26 cellular contexts compared by ENCODE assay signal in the genomic region with DNA sequence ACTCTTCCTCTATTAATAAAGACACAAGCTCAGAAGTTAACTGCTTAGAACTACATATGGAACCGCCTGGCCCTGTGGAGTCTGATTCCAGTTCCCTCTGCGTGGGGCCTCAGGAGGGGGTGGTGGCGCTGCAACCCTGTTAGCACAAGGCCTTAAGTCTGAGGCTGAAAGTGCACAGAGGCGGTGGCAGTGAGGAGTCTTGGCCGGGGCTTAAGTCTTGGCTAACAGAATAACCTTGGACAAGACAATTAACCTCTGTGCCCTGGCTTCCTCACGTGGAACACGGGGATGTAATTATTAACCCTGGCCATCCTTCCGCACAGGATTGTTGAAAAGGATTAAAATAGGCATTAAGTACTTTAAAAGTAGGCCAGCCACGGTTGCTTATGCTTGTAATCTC.
DNase-seq lines count a peak whose midpoint lies in the region; ATAC-seq and TF ChIP-seq lines count a peak whose summit lies in the region.
"Had no signal": no experiment of that assay in that cellular context is flagged by ENCODE, and none has a peak within 500 bp of the region (broad histone marks: within the 10 kb centered on the region; RNA-seq: fewer than 3 reads in every experiment).

No MANE protein-coding gene starts in this region.

- H4K20me1 ChIP-seq in GM23338 (replicated peaks; ENCODE audit: insufficient read depth) = no peaks in the 10 kb centered on the region

- H3K4me3 ChIP-seq in A673 (ENCODE audit: low read depth, low read length, poor library complexity, severe bottlenecking) (no peak overlapping the region), GM23338 (no peak overlapping the region), lower lobe of right lung (no peak overlapping the region)
- H3K4me3 ChIP-seq: esophagus squamous epithelium, SJSA1, upper lobe of right lung had no signal

- H3K4me1 Mint-ChIP-seq in GM23338 = peaks cover 11% of the 10 kb centered on the region
- H3K4me1 Mint-ChIP-seq: activated CD8-positive, alpha-beta memory T cell treated with anti-CD3 and anti-CD28 coated beads, Interleukin-2, amount 10 ng/mL, durations not matched to agents 7 days and 5 days; CD4-positive, alpha-beta memory T cell; central memory CD8-positive, alpha-beta T cell; natural killer cell had no signal

- H3K9me2 ChIP-seq in GM23338 (ENCODE audit: insufficient read depth) = no peaks in the 10 kb centered on the region

- H3K36me3 Mint-ChIP-seq in GM23338 (ENCODE audit: low read depth) = no peaks in the 10 kb centered on the region
- H3K36me3 Mint-ChIP-seq: activated CD8-positive, alpha-beta memory T cell treated with anti-CD3 and anti-CD28 coated beads, Interleukin-2, amount 10 ng/mL, durations not matched to agents 7 days and 5 days; CD4-positive, alpha-beta memory T cell; natural killer cell had no signal

- H3K27ac Mint-ChIP-seq in GM23338 = no peak overlapping the region
- H3K27ac Mint-ChIP-seq: activated CD8-positive, alpha-beta memory T cell treated with anti-CD3 and anti-CD28 coated beads, Interleukin-2, amount 10 ng/mL, durations not matched to agents 7 days and 5 days; CD4-positive, alpha-beta memory T cell; natural killer cell had no signal

- ATAC-seq in GM23338 (peak; percentile 42), lower lobe of right lung (peak; percentile 36)
- ATAC-seq: activated CD8-positive, alpha-beta memory T cell treated with anti-CD3 and anti-CD28 coated beads, Interleukin-2, amount 10 ng/mL, durations not matched to agents 7 days and 5 days; HCT116; natural killer cell; PC-3; stimulated activated naive CD8-positive, alpha-beta T cell treated with anti-CD3 and anti-CD28 coated beads, Interleukin-15, Interleukin-2, amounts not matched to agents 100 U/mL and 50 U/mL, for 24 hours had no signal

- H3K4me2 ChIP-seq in GM23338 = no peak overlapping the region

- no peaks in the 10 kb centered on the region for H3K79me2 ChIP-seq in GM23338 (replicated peaks; ENCODE audit: insufficient read depth)

- TF ChIP-seq CTCF in A673 (conservative IDR thresholded peaks at IDR 0.05; ENCODE audit: low read depth, low read length) (no peak), GM23338 (conservative IDR thresholded peaks at IDR 0.05; ENCODE audit: low read depth in 2 of 2) (peak in 1 of 2 experiments; percentile 39; a peak in 2 of 4 replicates), VCaP (conservative IDR thresholded peaks at IDR 0.05) (peak; percentile 51), lower lobe of right lung (IDR thresholded peaks at IDR 0.05) (no peak)

- H3K27ac ChIP-seq in A673 (ENCODE audit: low read depth, low read length, poor library complexity, severe bottlenecking) (no peak overlapping the region), GM23338 (ENCODE audit: low read depth) (no peak overlapping the region), VCaP (peak overlapping the region; percentile 77), lower lobe of right lung (peak overlapping the region; percentile 41)
- H3K27ac ChIP-seq: SJSA1, upper lobe of right lung had no signal

- CTCF ChIA-PET in A673 (lab: Charles Lee) = interaction anchor here (0.7 kb wide), 1 partner anchor 93 kb away, joined by 3 read pairs; no protein-coding TSS in a partner anchor

- H3K9me3 ChIP-seq in A673 (ENCODE audit: low read depth, low read length, poor library complexity, severe bottlenecking) (no peaks in the 10 kb centered on the region), lower lobe of right lung (no peaks in the 10 kb centered on the region)
- H3K9me3 ChIP-seq: esophagus squamous epithelium, SJSA1, upper lobe of right lung had no signal

- no peaks in the 10 kb centered on the region for H3K9me3 Mint-ChIP-seq in GM23338
- H3K9me3 Mint-ChIP-seq: CD4-positive, alpha-beta memory T cell; central memory CD8-positive, alpha-beta T cell; natural killer cell had no signal

- BruUV-seq in A673 (replicated peaks; lab: Mats Ljungman, UMichigan) = no TSS peak

- H3K27me3 Mint-ChIP-seq in GM23338 (ENCODE audit: insufficient read depth, low read depth, poor library complexity) = peaks cover 13% of the 10 kb centered on the region
- H3K27me3 Mint-ChIP-seq: activated CD8-positive, alpha-beta memory T cell treated with anti-CD3 and anti-CD28 coated beads, Interleukin-2, amount 10 ng/mL, durations not matched to agents 7 days and 5 days had no signal

- POLR2A ChIA-PET in A673 (lab: Charles Lee; ENCODE audit: low non-redundant PET) = no interaction called here

- no peaks in the 10 kb centered on the region for H3F3A ChIP-seq in GM23338 (replicated peaks; ENCODE audit: low read depth)

- intact Hi-C loops in A673 (cut with micrococcal nuclease; ENCODE audit: unreplicated experiment) (no loop called here), lower lobe of right lung (cut with DNase I) (no loop called here)

- no peaks in the 10 kb centered on the region for H3K27me3 ChIP-seq in A673 (replicated peaks; ENCODE audit: insufficient read depth, low read depth, low read length, poor library complexity)
- H3K27me3 ChIP-seq in GM23338 (ENCODE audit: insufficient read depth) = no peaks in the 10 kb centered on the region
- H3K27me3 ChIP-seq in lower lobe of right lung (ENCODE audit: low read depth) = no peaks in the 10 kb centered on the region
- H3K27me3 ChIP-seq: SJSA1, upper lobe of right lung had no signal

- H3K36me3 ChIP-seq in A673 (ENCODE audit: insufficient read depth, low read length, poor library complexity, severe bottlenecking) (no peaks in the 10 kb centered on the region), GM23338 (ENCODE audit: insufficient read depth) (no peaks in the 10 kb centered on the region), lower lobe of right lung (no peaks in the 10 kb centered on the region)
- H3K36me3 ChIP-seq: esophagus squamous epithelium, SJSA1, upper lobe of right lung had no signal

- H3K4me1 ChIP-seq in A673 (ENCODE audit: insufficient read depth, low read length, poor library complexity, severe bottlenecking) (no peaks in the 10 kb centered on the region), GM23338 (ENCODE audit: insufficient read depth) (peaks cover 6% of the 10 kb centered on the region), lower lobe of right lung (peaks cover 7% of the 10 kb centered on the region)
- H3K4me1 ChIP-seq: esophagus squamous epithelium had no signal

- peak; percentile 11 for DNase-seq in A673 (ENCODE audit: low spot score)
- no peak for DNase-seq in GM23338 (ENCODE audit: low spot score)
- DNase-seq in lower lobe of right lung = peak; percentile 57
- no peak for DNase-seq in activated CD8-positive, alpha-beta memory T cell treated with anti-CD3 and anti-CD28 coated beads, Interleukin-2, amount 50 U/mL, for 4 hours
- no peak for DNase-seq in anterior cingulate cortex (lab: John Stamatoyannopoulos, UW)
- DNase-seq in amygdala (lab: John Stamatoyannopoulos, UW) = no peak
- no peak for DNase-seq in activated gamma-delta T cell (lab: John Stamatoyannopoulos, UW)
- DNase-seq: activated CD8-positive, alpha-beta memory T cell treated with anti-CD3 and anti-CD28 coated beads, Interleukin-2, amount 10 ng/mL, durations not matched to agents 7 days and 5 days; activated effector memory CD4-positive, alpha-beta T cell treated with Interleukin-2 at 50 U/mL for 16 hours; CD4-positive, alpha-beta memory T cell; effector CD4-positive, alpha-beta T cell; EL; esophagus squamous epithelium; Kasumi-1; natural killer cell; NCI-H1105 treated with DMSO at 0.1 percent for 48 hours; NCI-H2107; NCI-H526 treated with DMSO at 0.1 percent for 48 hours; PC-3; retina; stimulated activated naive CD8-positive, alpha-beta T cell treated with anti-CD3 and anti-CD28 coated beads, Interleukin-15, Interleukin-2, amounts not matched to agents 100 U/mL and 50 U/mL, for 24 hours; upper lobe of right lung had no signal

- H3K4me3 Mint-ChIP-seq in GM23338 = no peak overlapping the region
- H3K4me3 Mint-ChIP-seq: activated CD8-positive, alpha-beta memory T cell treated with anti-CD3 and anti-CD28 coated beads, Interleukin-2, amount 10 ng/mL, durations not matched to agents 7 days and 5 days; CD4-positive, alpha-beta memory T cell; central memory CD8-positive, alpha-beta T cell; natural killer cell had no signal

- H2AFZ ChIP-seq in GM23338 = no peak overlapping the region

TF ChIP-seq in GM23338, 12 proteins besides CTCF, POLR2A, EP300 and RAD21 (continues in another document):
- TF ChIP-seq EZH2 (IDR thresholded peaks at IDR 0.05; ENCODE audit: low read depth, unreplicated experiment) = no peak
- TF ChIP-seq CREB1 (CRISPR knock-in tag; IDR thresholded peaks at IDR 0.05; ENCODE audit: low read depth) = no peak

Comparison
In these comparisons a context has a peak if more than half of its experiments do, and no peak if none do; other contexts are left out.
1. DNase-seq: peak in A673 (single experiment) and lower lobe of right lung (single experiment); none in GM23338 (single experiment), activated CD8-positive, alpha-beta memory T cell treated with anti-CD3 and anti-CD28 coated beads, Interleukin-2, amount 50 U/mL, for 4 hours (single experiment), anterior cingulate cortex (0 of 58), amygdala (0 of 56) and activated gamma-delta T cell (single experiment).
2. H3K27ac ChIP-seq: peak in VCaP (single experiment) and lower lobe of right lung (single experiment); none in A673 (single experiment) and GM23338 (single experiment).